ENCODE assay signal across 8 cellular contexts in genomic region chr19:18571564-18572344, GRCh38.
A peak's percentile ranks its signal among the peaks of the same experiment; 100 is the strongest.
DNase-seq lines count a peak whose midpoint lies in the region; ATAC-seq and TF ChIP-seq lines count a peak whose summit lies in the region.

Gene UBA52, plus strand, starts transcription at chr19:18571857. Its CDS starts 1,444 bp downstream, at chr19:18573301.

- peaks cover 58% of the 10 kb centered on the region for H3K36me3 Mint-ChIP-seq in central memory CD8-positive, alpha-beta T cell (ENCODE audit: insufficient read depth)

- no peak for TF ChIP-seq CTCF in AG09309 (IDR thresholded peaks at IDR 0.05; ENCODE audit: control insufficient read depth, insufficient read depth, low read depth, low read length, missing control alignments)

- peaks cover 25% of the 10 kb centered on the region for H3K4me1 Mint-ChIP-seq in central memory CD8-positive, alpha-beta T cell

- H3K9me3 Mint-ChIP-seq in central memory CD8-positive, alpha-beta T cell, result no peaks in the 10 kb centered on the region

- DNase-seq in AG09309 (ENCODE audit: low read depth), result peak; percentile 72
- peak; percentile 96 to 99 for DNase-seq in NCI-H446 (lab: John Stamatoyannopoulos, UW)
- DNase-seq in activated CD4-positive, CD25-positive, alpha-beta regulatory T cell treated with anti-CD3 and anti-CD28 coated beads, Interleukin-2, amount 50 U/mL, for 16 hours (ENCODE audit: low read depth, low spot score), result peak; percentile 99
- peak; percentile 99 for DNase-seq in central memory CD8-positive, alpha-beta T cell (ENCODE audit: low spot score in 2 of 2)
- peak; percentile 99 for DNase-seq in islet precursor cell
- peak; percentile 98 to 99 (median 98) for DNase-seq in stimulated activated CD4-positive, alpha-beta T cell treated with anti-CD3 and anti-CD28 coated beads, Interleukin-12 subunit alpha, Interleukin-12 subunit beta, amount 100 ng/mL, for 48 hours (ENCODE audit: low read depth in 2 of 3, low spot score in 1 of 3)

- H3K27ac Mint-ChIP-seq in central memory CD8-positive, alpha-beta T cell (ENCODE audit: low read depth), result peak within 1 kb of the TSS; percentile 97

- H3K4me3 ChIP-seq in AG09309 (ENCODE audit: control insufficient read depth, low read depth, low read length), result peak within 1 kb of the TSS; percentile 95

- no peaks in the 10 kb centered on the region for H3K27me3 Mint-ChIP-seq in central memory CD8-positive, alpha-beta T cell

- H3K4me3 Mint-ChIP-seq in central memory CD8-positive, alpha-beta T cell, result peak within 1 kb of the TSS; percentile 94

- peak; percentile 87 for ATAC-seq in GM19023 (IDR thresholded peaks at IDR 0.05; ENCODE audit: unreplicated experiment)
- peak; percentile 93 for ATAC-seq in HG03280 (IDR thresholded peaks at IDR 0.05; ENCODE audit: unreplicated experiment)
- ATAC-seq in central memory CD8-positive, alpha-beta T cell (replicated peaks; ENCODE audit: extremely low read depth, poor library complexity, severe bottlenecking), result peak; percentile 96

Comparison
In these comparisons a context has a peak if more than half of its experiments do, and no peak if none do; other contexts are left out.
1. Peak in every context shown above with its lines: DNase-seq, ATAC-seq and H3K4me3 ChIP-seq.